In genomic region chr10:7412482-7413251, GRCh38 we compare ENCODE assay signal across 8 cellular contexts. TPM values are rescaled to one million over a fixed set of nuclear protein-coding genes. Genes with fewer than 3 reads are reported as not detected.
DNase-seq lines count a peak whose midpoint lies in the region; ATAC-seq and TF ChIP-seq lines count a peak whose summit lies in the region.

No MANE protein-coding gene starts in this region.

- H3K27ac ChIP-seq in OCI-LY7 (ENCODE audit: low read depth, low read length, poor library complexity, severe bottlenecking), result no peak overlapping the region
- no peak overlapping the region for H3K27ac ChIP-seq in RWPE1

- no peak for TF ChIP-seq CTCF in OCI-LY7 (conservative IDR thresholded peaks at IDR 0.05; ENCODE audit: low read length)
- no peak for TF ChIP-seq CTCF in RWPE1 (conservative IDR thresholded peaks at IDR 0.05; ENCODE audit: low read depth)

- peaks cover 23% of the 10 kb centered on the region for H3K27me3 Mint-ChIP-seq in activated naive CD8-positive, alpha-beta T cell treated with anti-CD3 and anti-CD28 coated beads, Interleukin-2, amount 10 ng/mL, durations not matched to agents 7 days and 5 days

- H3K4me3 Mint-ChIP-seq in activated naive CD8-positive, alpha-beta T cell treated with anti-CD3 and anti-CD28 coated beads, Interleukin-2, amount 10 ng/mL, durations not matched to agents 7 days and 5 days, result peak overlapping the region; percentile 98

- no peaks in the 10 kb centered on the region for H3K9me3 ChIP-seq in OCI-LY7 (ENCODE audit: low read length)

- H3K9me2 ChIP-seq in OCI-LY7 (ENCODE audit: insufficient read depth, low read length), result no peaks in the 10 kb centered on the region

- H3K36me3 ChIP-seq in OCI-LY7 (ENCODE audit: insufficient read depth, low read length), result no peaks in the 10 kb centered on the region

- no peak overlapping the region for H3K4me3 ChIP-seq in OCI-LY7 (ENCODE audit: low read depth, low read length, poor library complexity, severe bottlenecking)

- H3K36me3 Mint-ChIP-seq in activated naive CD8-positive, alpha-beta T cell treated with anti-CD3 and anti-CD28 coated beads, Interleukin-2, amount 10 ng/mL, durations not matched to agents 7 days and 5 days, result peaks cover 9% of the 10 kb centered on the region

- CTCF ChIA-PET in OCI-LY7 (lab: Charles Lee; ENCODE audit: unreplicated experiment), result no interaction called here
- CTCF ChIA-PET in RWPE1 (lab: Yijun Ruan, JAX), result interaction anchor here (0.5 to 1.2 kb wide), 3 partner anchors 198 to 744 kb away, joined by 3 to 6 read pairs (median 6); no protein-coding TSS in a partner anchor

- H3K79me2 ChIP-seq in OCI-LY7 (ENCODE audit: insufficient read depth, low read depth, low read length), result peaks cover 18% of the 10 kb centered on the region; the same call in 1 of the 2 replicates

- intact Hi-C loops in OCI-LY7 (cut with micrococcal nuclease; ENCODE audit: unreplicated experiment), result no loop called here

- peaks cover 19% of the 10 kb centered on the region for H3K4me1 ChIP-seq in OCI-LY7 (ENCODE audit: insufficient read depth, low read length, poor library complexity, severe bottlenecking)

- POLR2A ChIA-PET in activated naive CD8-positive, alpha-beta T cell treated with anti-CD3 and anti-CD28 coated beads, Interleukin-2, amount 10 ng/mL, durations not matched to agents 7 days and 5 days (lab: Charles Lee), result interaction anchor here (0.6 to 3.2 kb wide), 6 partner anchors 9 to 291 kb away, joined by 3 to 24 read pairs (median 12); no protein-coding TSS in a partner anchor
- POLR2A ChIA-PET in OCI-LY7 (lab: Charles Lee), result no interaction called here
- POLR2A ChIA-PET in RWPE1 (lab: Yijun Ruan, JAX; ENCODE audit: low non-redundant PET), result no interaction called here

- no peak overlapping the region for H2AFZ ChIP-seq in OCI-LY7 (ENCODE audit: low read length)

- H3K9me3 Mint-ChIP-seq in activated naive CD8-positive, alpha-beta T cell treated with anti-CD3 and anti-CD28 coated beads, Interleukin-2, amount 10 ng/mL, durations not matched to agents 7 days and 5 days, result no peaks in the 10 kb centered on the region

- peaks cover 24% of the 10 kb centered on the region for H3K4me1 Mint-ChIP-seq in activated naive CD8-positive, alpha-beta T cell treated with anti-CD3 and anti-CD28 coated beads, Interleukin-2, amount 10 ng/mL, durations not matched to agents 7 days and 5 days

- no peak overlapping the region for H3K4me2 ChIP-seq in OCI-LY7 (ENCODE audit: low read length)

- ATAC-seq in HG03175 (IDR thresholded peaks at IDR 0.05; ENCODE audit: unreplicated experiment), result peak; percentile 32
- ATAC-seq in activated naive CD8-positive, alpha-beta T cell treated with anti-CD3 and anti-CD28 coated beads, Interleukin-2, amount 10 ng/mL, durations not matched to agents 7 days and 5 days (ENCODE audit: low read depth), result no peak
- no peak for ATAC-seq in HG03521 (IDR thresholded peaks at IDR 0.05; ENCODE audit: unreplicated experiment)
- no peak for ATAC-seq in GM19351 (IDR thresholded peaks at IDR 0.05; ENCODE audit: unreplicated experiment)

- H4K20me1 ChIP-seq in OCI-LY7 (ENCODE audit: insufficient read depth, low read length), result no peaks in the 10 kb centered on the region

- no peak overlapping the region for H3K27ac Mint-ChIP-seq in activated naive CD8-positive, alpha-beta T cell treated with anti-CD3 and anti-CD28 coated beads, Interleukin-2, amount 10 ng/mL, durations not matched to agents 7 days and 5 days

- DNase-seq in activated naive CD8-positive, alpha-beta T cell treated with anti-CD3 and anti-CD28 coated beads, Interleukin-2, amount 10 ng/mL, durations not matched to agents 7 days and 5 days, result peak; percentile 58
- DNase-seq in islet precursor cell, result peak; percentile 75
- DNase-seq in stimulated activated CD4-positive, alpha-beta T cell treated with anti-CD3 and anti-CD28 coated beads, Interleukin-2, amount 100 ng/mL, for 24 hours, result peak; percentile 42 to 59
- DNase-seq in OCI-LY7 (ENCODE audit: low spot score), result no peak
- DNase-seq in RWPE1 (ENCODE audit: low spot score), result no peak

- no TSS peak for BruUV-seq in OCI-LY7 (replicated peaks; lab: Mats Ljungman, UMichigan)

RNA-seq across cellular contexts. Expression of gene SFMBT2, which starts 1.8 kb away (rescaled TPM):
- total RNA-seq in activated naive CD8-positive, alpha-beta T cell treated with anti-CD3 and anti-CD28 coated beads, Interleukin-2, amount 10 ng/mL, durations not matched to agents 7 days and 5 days, result 10 to 100 TPM; 50.6 to 52.4 TPM
- total RNA-seq in OCI-LY7 (2014; rRNA removed; shearing (Covaris generic)), result 5.1 and 7.9 TPM in 2 replicates
- total RNA-seq in OCI-LY7 (2022), result 7.0 and 8.3 TPM in 2 replicates

Comparison
In these comparisons a context has a peak if more than half of its experiments do, and no peak if none do; other contexts are left out.
1. DNase-seq: peak in activated naive CD8-positive, alpha-beta T cell treated with anti-CD3 and anti-CD28 coated beads, Interleukin-2, amount 10 ng/mL, durations not matched to agents 7 days and 5 days (single experiment), islet precursor cell (single experiment) and stimulated activated CD4-positive, alpha-beta T cell treated with anti-CD3 and anti-CD28 coated beads, Interleukin-2, amount 100 ng/mL, for 24 hours (2 of 2); none in OCI-LY7 (single experiment) and RWPE1 (single experiment).
2. RNA of gene SFMBT2, which starts 1.8 kb away (total RNA-seq): 50.6 to 52.4 TPM in activated naive CD8-positive, alpha-beta T cell treated with anti-CD3 and anti-CD28 coated beads, Interleukin-2, amount 10 ng/mL, durations not matched to agents 7 days and 5 days; 5.1 to 8.3 TPM in OCI-LY7; every median in the first group is over 4 times any median in the second.